Comparison of ENCODE assay signal across 1 cellular context in genomic region chr7:104883718-104884452, GRCh38.
TF ChIP-seq lines count a peak whose summit lies in the region.

No MANE protein-coding gene starts in this region.

TF ChIP-seq in HepG2, 621 proteins besides CTCF, POLR2A, EP300 and RAD21 (continued from another document and continues in another):
- TF ChIP-seq HMGXB3 (CRISPR knock-in tag; IDR thresholded peaks at IDR 0.05; ENCODE audit: borderline replicate concordance) = 0 out of 2 replicates have a peak, but pooled peaks have one; percentile 4
- TF ChIP-seq CBX1 (IDR thresholded peaks at IDR 0.05; ENCODE audit: low read depth) = no peak
- no peak for TF ChIP-seq GFI1 (CRISPR knock-in tag; IDR thresholded peaks at IDR 0.05; ENCODE audit: borderline replicate concordance)
- no peak for TF ChIP-seq ZNF616 (CRISPR knock-in tag; IDR thresholded peaks at IDR 0.05; ENCODE audit: low read depth)
- TF ChIP-seq FOXO4 (CRISPR knock-in tag; conservative IDR thresholded peaks at IDR 0.05) = no peak
- TF ChIP-seq USF2 (IDR thresholded peaks at IDR 0.05; ENCODE audit: low read depth, low read length) = peak; percentile 63; the same call in 1 of the 2 replicates
- TF ChIP-seq USF2 (CRISPR knock-in tag; IDR thresholded peaks at IDR 0.05; ENCODE audit: borderline replicate concordance) = peak; percentile 50; the same call in 1 of the 2 replicates
- TF ChIP-seq KLF9 (CRISPR knock-in tag; IDR thresholded peaks at IDR 0.05; ENCODE audit: low read depth) = no peak
- TF ChIP-seq REPIN1 (CRISPR knock-in tag; IDR thresholded peaks at IDR 0.05; ENCODE audit: borderline replicate concordance, low read depth) = peak; percentile 30; the same call in 1 of the 2 replicates
- TF ChIP-seq MXI1 (IDR thresholded peaks at IDR 0.05; ENCODE audit: borderline replicate concordance, low read depth, low read length) = peak; percentile 32; the same call in 1 of the 3 replicates
- no peak for TF ChIP-seq ZNF576 (CRISPR knock-in tag; IDR thresholded peaks at IDR 0.05)
- TF ChIP-seq PPARG (CRISPR knock-in tag; conservative IDR thresholded peaks at IDR 0.05) = 0 out of 2 replicates have a peak, but pooled peaks have one; percentile 17
- TF ChIP-seq YY1 (IDR thresholded peaks at IDR 0.05; ENCODE audit: insufficient read depth, insufficient replicate concordance, low read depth, low read length) = peak; percentile 34
- 0 out of 2 replicates have a peak, but pooled peaks have one; percentile 22 for TF ChIP-seq RNF2 (conservative IDR thresholded peaks at IDR 0.05; ENCODE audit: low read depth)
- TF ChIP-seq ZUFSP (CRISPR knock-in tag; IDR thresholded peaks at IDR 0.05; ENCODE audit: borderline replicate concordance) = no peak
- TF ChIP-seq ZNF839 (CRISPR knock-in tag; IDR thresholded peaks at IDR 0.05; ENCODE audit: borderline replicate concordance) = no peak
- no peak for TF ChIP-seq ZBTB20 (CRISPR knock-in tag; IDR thresholded peaks at IDR 0.05; ENCODE audit: borderline replicate concordance, low read depth)
- no peak for TF ChIP-seq RFX1 (IDR thresholded peaks at IDR 0.05)
- TF ChIP-seq BHLHE40 (IDR thresholded peaks at IDR 0.05; ENCODE audit: low read length) = 0 out of 2 replicates have a peak, but pooled peaks have one; percentile 25
- no peak for TF ChIP-seq ZBTB8A (CRISPR knock-in tag; IDR thresholded peaks at IDR 0.05; ENCODE audit: borderline replicate concordance, low read depth)
- TF ChIP-seq GMEB1 (CRISPR knock-in tag; IDR thresholded peaks at IDR 0.05; ENCODE audit: borderline replicate concordance) = 0 out of 2 replicates have a peak, but pooled peaks have one; percentile 39
- TF ChIP-seq RFXAP (CRISPR knock-in tag; IDR thresholded peaks at IDR 0.05; ENCODE audit: borderline replicate concordance) = no peak
- TF ChIP-seq AHR (CRISPR knock-in tag; IDR thresholded peaks at IDR 0.05) = no peak
- TF ChIP-seq KMT2B (CRISPR knock-in tag; IDR thresholded peaks at IDR 0.05) = no peak
- peak; percentile 67; the same call in 1 of the 2 replicates for TF ChIP-seq YEATS2 (CRISPR knock-in tag; IDR thresholded peaks at IDR 0.05; ENCODE audit: borderline replicate concordance)
- TF ChIP-seq FLYWCH1 (CRISPR knock-in tag; IDR thresholded peaks at IDR 0.05) = no peak
- TF ChIP-seq ZNF598 (CRISPR knock-in tag; IDR thresholded peaks at IDR 0.05; ENCODE audit: borderline replicate concordance) = peak; percentile 53; the same call in 1 of the 2 replicates
- no peak for TF ChIP-seq AKNA (CRISPR knock-in tag; IDR thresholded peaks at IDR 0.05; ENCODE audit: borderline replicate concordance)
- 0 out of 2 replicates have a peak, but pooled peaks have one; percentile 17 for TF ChIP-seq SMAD3 (CRISPR knock-in tag; IDR thresholded peaks at IDR 0.05)
- TF ChIP-seq PITX1 (CRISPR knock-in tag; IDR thresholded peaks at IDR 0.05) = no peak
- 0 out of 2 replicates have a peak, but pooled peaks have one; percentile 56 for TF ChIP-seq ZFX (CRISPR knock-in tag; IDR thresholded peaks at IDR 0.05; ENCODE audit: low read depth)
- TF ChIP-seq LBX2 (CRISPR knock-in tag; IDR thresholded peaks at IDR 0.05; ENCODE audit: borderline replicate concordance) = no peak
- no peak for TF ChIP-seq SIN3B (IDR thresholded peaks at IDR 0.05; ENCODE audit: low read length)
- TF ChIP-seq ZNF275 (CRISPR knock-in tag; IDR thresholded peaks at IDR 0.05; ENCODE audit: borderline replicate concordance) = no peak
- no peak for TF ChIP-seq AKAP8 (CRISPR knock-in tag; IDR thresholded peaks at IDR 0.05)
- TF ChIP-seq FOSL2 (CRISPR knock-in tag; IDR thresholded peaks at IDR 0.05) = peak; percentile 33; the same call in 1 of the 2 replicates
- TF ChIP-seq ATF5 (CRISPR knock-in tag; IDR thresholded peaks at IDR 0.05; ENCODE audit: low read depth) = no peak
- TF ChIP-seq HNF4A (CRISPR knock-in tag; IDR thresholded peaks at IDR 0.05) = no peak
- no peak for TF ChIP-seq MTA1 (CRISPR knock-in tag; IDR thresholded peaks at IDR 0.05; ENCODE audit: borderline replicate concordance)
- TF ChIP-seq ZNF205 (CRISPR knock-in tag; IDR thresholded peaks at IDR 0.05) = 0 out of 2 replicates have a peak, but pooled peaks have one; percentile 44
- TF ChIP-seq MED1 (CRISPR knock-in tag; IDR thresholded peaks at IDR 0.05) = 0 out of 2 replicates have a peak, but pooled peaks have one; percentile 40
